Comparison of ENCODE assay signal across 9 cellular contexts in the genomic region with DNA sequence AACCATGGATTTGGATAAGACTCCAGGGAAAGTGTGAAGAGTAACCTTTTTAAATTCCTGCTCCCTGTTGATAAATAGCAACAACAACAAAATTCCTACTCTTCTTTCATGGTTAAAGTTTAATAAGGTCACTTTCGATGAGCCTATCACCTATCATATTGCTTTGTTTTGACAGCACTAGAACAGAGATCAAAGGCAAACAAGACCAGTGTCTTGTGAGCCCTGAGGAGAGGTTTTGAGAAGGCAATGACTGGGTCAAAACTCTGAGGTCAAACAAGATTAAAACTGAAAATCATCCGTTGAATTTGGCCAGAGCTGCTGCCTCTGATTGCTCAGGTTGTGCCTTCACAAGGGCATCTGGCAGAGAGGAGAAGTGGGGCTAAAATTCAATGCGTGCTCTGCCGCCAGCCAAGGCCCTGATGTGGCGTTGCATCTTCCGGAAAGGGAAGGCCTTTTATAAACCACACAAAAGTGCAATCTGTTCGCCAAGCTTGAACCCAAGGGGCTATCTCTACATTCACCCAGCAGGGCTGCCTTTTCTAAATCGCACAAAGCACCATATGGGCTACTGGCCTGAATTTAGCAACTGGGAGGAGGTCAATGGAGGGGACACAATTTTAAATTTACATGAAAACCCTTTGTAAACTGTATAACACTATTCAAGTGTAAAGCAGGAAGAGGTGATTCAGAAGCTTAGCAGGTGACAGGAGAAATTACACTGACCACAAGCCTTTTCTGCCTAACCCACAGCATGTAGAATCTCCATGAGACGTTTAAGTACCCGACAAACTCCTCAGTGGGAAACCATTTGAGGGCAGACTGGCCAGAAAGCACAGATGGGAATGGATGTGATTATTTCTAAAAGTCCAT.
DNase-seq lines count a peak whose midpoint lies in the region; ATAC-seq and TF ChIP-seq lines count a peak whose summit lies in the region.
"Had no signal": no experiment of that assay in that cellular context is flagged by ENCODE, and none has a peak within 500 bp of the region (broad histone marks: within the 10 kb centered on the region; RNA-seq: fewer than 3 reads in every experiment).

No MANE protein-coding gene starts in this region.

- H3K9me3 Mint-ChIP-seq in neural crest cell: no peaks in the 10 kb centered on the region
- H3K9me3 Mint-ChIP-seq in naive thymus-derived CD8-positive, alpha-beta T cell: no peaks in the 10 kb centered on the region
- H3K9me3 Mint-ChIP-seq in activated CD8-positive, alpha-beta T cell treated with anti-CD3 and anti-CD28 coated beads, Interleukin-2, amount 10 ng/mL, durations not matched to agents 7 days and 5 days (ENCODE audit: insufficient read depth): no peaks in the 10 kb centered on the region

- peak; percentile 86 for DNase-seq in NCI-H69 (lab: John Stamatoyannopoulos, UW)
- no peak for DNase-seq in neural crest cell (ENCODE audit: low read depth, low spot score)
- DNase-seq in NCI-H1092 treated with DMSO at 0.1 percent for 48 hours (lab: John Stamatoyannopoulos, UW): no peak
- no peak for DNase-seq in NCI-H1417 treated with DMSO at 0.1 percent for 48 hours (lab: John Stamatoyannopoulos, UW)
- DNase-seq in naive thymus-derived CD8-positive, alpha-beta T cell: no peak
- DNase-seq in activated CD8-positive, alpha-beta T cell treated with anti-CD3 and anti-CD28 coated beads, Interleukin-2, amount 10 ng/mL, durations not matched to agents 7 days and 5 days: no peak
- DNase-seq: pancreas had no signal

- peak overlapping the region; percentile 78 for H3K27ac Mint-ChIP-seq in neural crest cell (ENCODE audit: unreplicated experiment)
- H3K27ac Mint-ChIP-seq in naive thymus-derived CD8-positive, alpha-beta T cell: peak overlapping the region in 1 of 10 donors; percentile 73
- H3K27ac Mint-ChIP-seq in activated CD8-positive, alpha-beta T cell treated with anti-CD3 and anti-CD28 coated beads, Interleukin-2, amount 10 ng/mL, durations not matched to agents 7 days and 5 days: no peak overlapping the region

- H3K4me3 Mint-ChIP-seq in neural crest cell: no peak overlapping the region
- peak overlapping the region in 1 of 10 donors; percentile 84 for H3K4me3 Mint-ChIP-seq in naive thymus-derived CD8-positive, alpha-beta T cell
- H3K4me3 Mint-ChIP-seq in activated CD8-positive, alpha-beta T cell treated with anti-CD3 and anti-CD28 coated beads, Interleukin-2, amount 10 ng/mL, durations not matched to agents 7 days and 5 days: no peak overlapping the region

- no peak for TF ChIP-seq CTCF in neural crest cell (conservative IDR thresholded peaks at IDR 0.05)

- H3K27me3 Mint-ChIP-seq in neural crest cell (ENCODE audit: low read depth): peaks cover 2% of the 10 kb centered on the region
- H3K27me3 Mint-ChIP-seq in naive thymus-derived CD8-positive, alpha-beta T cell: no peaks in the 10 kb centered on the region
- H3K27me3 Mint-ChIP-seq in activated CD8-positive, alpha-beta T cell treated with anti-CD3 and anti-CD28 coated beads, Interleukin-2, amount 10 ng/mL, durations not matched to agents 7 days and 5 days (ENCODE audit: low read depth): no peaks in the 10 kb centered on the region

- no peaks in the 10 kb centered on the region for H3K36me3 Mint-ChIP-seq in neural crest cell (ENCODE audit: low read depth)
- H3K36me3 Mint-ChIP-seq in naive thymus-derived CD8-positive, alpha-beta T cell: no peaks in the 10 kb centered on the region
- H3K36me3 Mint-ChIP-seq in activated CD8-positive, alpha-beta T cell treated with anti-CD3 and anti-CD28 coated beads, Interleukin-2, amount 10 ng/mL, durations not matched to agents 7 days and 5 days (ENCODE audit: low read depth): no peaks in the 10 kb centered on the region

- POLR2A ChIA-PET in naive thymus-derived CD8-positive, alpha-beta T cell (lab: Charles Lee): no interaction called here
- POLR2A ChIA-PET in activated CD8-positive, alpha-beta T cell treated with anti-CD3 and anti-CD28 coated beads, Interleukin-2, amount 10 ng/mL, durations not matched to agents 7 days and 5 days (lab: Charles Lee): no interaction called here

- peak; percentile 56 for ATAC-seq in GM18873 (IDR thresholded peaks at IDR 0.05; ENCODE audit: low FRiP score, unreplicated experiment)
- ATAC-seq in HG02852 (IDR thresholded peaks at IDR 0.05; ENCODE audit: unreplicated experiment): peak; percentile 77
- no peak for ATAC-seq in naive thymus-derived CD8-positive, alpha-beta T cell
- no peak for ATAC-seq in activated CD8-positive, alpha-beta T cell treated with anti-CD3 and anti-CD28 coated beads, Interleukin-2, amount 10 ng/mL, durations not matched to agents 7 days and 5 days

- CTCF ChIA-PET in activated CD8-positive, alpha-beta T cell treated with anti-CD3 and anti-CD28 coated beads, Interleukin-2, amount 10 ng/mL, durations not matched to agents 7 days and 5 days (lab: Charles Lee): no interaction called here

- H3K4me1 Mint-ChIP-seq in neural crest cell: peaks cover 14% of the 10 kb centered on the region
- H3K4me1 Mint-ChIP-seq in naive thymus-derived CD8-positive, alpha-beta T cell: peaks cover 0 to 28% (median 0%) of the 10 kb centered on the region in 4 donors
- H3K4me1 Mint-ChIP-seq in activated CD8-positive, alpha-beta T cell treated with anti-CD3 and anti-CD28 coated beads, Interleukin-2, amount 10 ng/mL, durations not matched to agents 7 days and 5 days (ENCODE audit: low read depth): no peaks in the 10 kb centered on the region

Comparison
In these comparisons a context has a peak if more than half of its experiments do, and no peak if none do; other contexts are left out.
1. ATAC-seq: peak in GM18873 (single experiment) and HG02852 (single experiment); none in naive thymus-derived CD8-positive, alpha-beta T cell (0 of 2) and activated CD8-positive, alpha-beta T cell treated with anti-CD3 and anti-CD28 coated beads, Interleukin-2, amount 10 ng/mL, durations not matched to agents 7 days and 5 days (single experiment).